9 cellular contexts compared by ENCODE assay signal in the genomic region with DNA sequence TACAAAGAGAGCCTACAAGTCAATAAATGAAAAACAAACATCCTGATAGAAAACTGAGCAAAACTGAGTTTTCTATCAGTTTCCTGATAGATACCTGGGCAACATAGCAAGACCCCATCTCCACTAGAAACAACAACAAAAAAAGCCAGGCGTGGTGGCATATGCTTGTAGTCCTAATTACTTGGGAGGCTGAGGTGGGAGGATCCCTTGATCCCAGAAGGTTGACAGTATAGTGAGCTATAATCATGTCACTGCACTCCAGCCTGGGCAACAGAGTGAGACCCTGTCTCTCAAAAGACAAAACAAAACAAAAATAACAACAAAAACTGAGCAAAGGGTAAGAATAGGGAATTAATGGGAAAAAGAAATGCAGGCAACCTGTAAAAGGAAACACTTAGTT.
"Had no signal": no experiment of that assay in that cellular context is flagged by ENCODE, and none has a peak within 500 bp of the region (broad histone marks: within the 10 kb centered on the region; RNA-seq: fewer than 3 reads in every experiment).

No MANE protein-coding gene starts in this region.

- H3K4me3 ChIP-seq: GM23248, HAP-1 had no signal

- H3K4me1 ChIP-seq: HAP-1 had no signal

- DNase-seq: GM23248, GOT3, H7, IMR-90, KBM-7 had no signal

- ATAC-seq: HCT116 had no signal

- H3K9me3 ChIP-seq: HAP-1 had no signal

- H3K9ac ChIP-seq: GM23248, KMS-11 had no signal

- FAIRE-seq: HTR-8/SVneo had no signal

- H3K27ac ChIP-seq: GM23248, KMS-11 had no signal

- H3K36me3 ChIP-seq: HAP-1 had no signal
